Comparison of ENCODE assay signal across 1 cellular context in the genomic region with DNA sequence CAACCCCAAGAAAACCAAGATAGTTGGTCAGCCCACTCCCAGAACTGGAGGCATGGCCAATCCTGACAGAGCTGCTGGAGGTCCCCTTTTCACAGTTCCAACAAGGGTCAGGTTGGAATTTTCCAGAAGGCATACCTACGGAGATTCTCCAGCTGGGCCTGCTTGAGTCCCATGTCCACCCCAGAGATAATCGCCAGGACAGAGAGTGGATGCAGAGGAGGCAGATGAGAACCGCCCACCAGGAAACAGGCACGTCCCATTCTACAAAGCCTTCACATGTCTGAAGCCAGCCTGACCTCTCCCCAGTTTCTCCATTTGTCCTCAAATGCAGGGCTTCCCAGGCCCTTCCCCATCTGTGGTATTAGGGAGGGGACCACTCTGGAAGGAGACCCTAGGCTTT.
TF ChIP-seq lines count a peak whose summit lies in the region.

No MANE protein-coding gene starts in this region.

TF ChIP-seq in GM12878, 131 proteins besides CTCF, POLR2A, EP300 and RAD21:
- TF ChIP-seq POU2F2 (IDR thresholded peaks at IDR 0.05; ENCODE audit: borderline replicate concordance, low read depth, low read length) (no peak), POLR2AphosphoS2 (IDR thresholded peaks at IDR 0.05; ENCODE audit: low read depth, low read length) (no peak), CREB1 (IDR thresholded peaks at IDR 0.05; ENCODE audit: low read depth) (no peak), LARP7 (IDR thresholded peaks at IDR 0.05) (no peak), TCF12 (IDR thresholded peaks at IDR 0.05; ENCODE audit: low read depth, low read length) (no peak), FOS (IDR thresholded peaks at IDR 0.05; ENCODE audit: borderline replicate concordance, extremely low read depth, insufficient read length) (no peak), KAT2A (conservative IDR thresholded peaks at IDR 0.05; ENCODE audit: control insufficient read depth, low read depth, low read length) (no peak), SIN3A (IDR thresholded peaks at IDR 0.05; ENCODE audit: low read depth, low read length) (no peak), MYB (IDR thresholded peaks at IDR 0.05; ENCODE audit: borderline replicate concordance, low read depth, low read length) (no peak)
- TF ChIP-seq, protein P1, sequence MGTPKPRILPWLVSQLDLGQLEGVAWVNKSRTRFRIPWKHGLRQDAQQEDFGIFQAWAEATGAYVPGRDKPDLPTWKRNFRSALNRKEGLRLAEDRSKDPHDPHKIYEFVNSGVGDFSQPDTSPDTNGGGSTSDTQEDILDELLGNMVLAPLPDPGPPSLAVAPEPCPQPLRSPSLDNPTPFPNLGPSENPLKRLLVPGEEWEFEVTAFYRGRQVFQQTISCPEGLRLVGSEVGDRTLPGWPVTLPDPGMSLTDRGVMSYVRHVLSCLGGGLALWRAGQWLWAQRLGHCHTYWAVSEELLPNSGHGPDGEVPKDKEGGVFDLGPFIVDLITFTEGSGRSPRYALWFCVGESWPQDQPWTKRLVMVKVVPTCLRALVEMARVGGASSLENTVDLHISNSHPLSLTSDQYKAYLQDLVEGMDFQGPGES (IDR thresholded peaks at IDR 0.05) = no peak
TF ChIP-seq in GM12878: peak in this region for 0.
